In the genomic region with DNA sequence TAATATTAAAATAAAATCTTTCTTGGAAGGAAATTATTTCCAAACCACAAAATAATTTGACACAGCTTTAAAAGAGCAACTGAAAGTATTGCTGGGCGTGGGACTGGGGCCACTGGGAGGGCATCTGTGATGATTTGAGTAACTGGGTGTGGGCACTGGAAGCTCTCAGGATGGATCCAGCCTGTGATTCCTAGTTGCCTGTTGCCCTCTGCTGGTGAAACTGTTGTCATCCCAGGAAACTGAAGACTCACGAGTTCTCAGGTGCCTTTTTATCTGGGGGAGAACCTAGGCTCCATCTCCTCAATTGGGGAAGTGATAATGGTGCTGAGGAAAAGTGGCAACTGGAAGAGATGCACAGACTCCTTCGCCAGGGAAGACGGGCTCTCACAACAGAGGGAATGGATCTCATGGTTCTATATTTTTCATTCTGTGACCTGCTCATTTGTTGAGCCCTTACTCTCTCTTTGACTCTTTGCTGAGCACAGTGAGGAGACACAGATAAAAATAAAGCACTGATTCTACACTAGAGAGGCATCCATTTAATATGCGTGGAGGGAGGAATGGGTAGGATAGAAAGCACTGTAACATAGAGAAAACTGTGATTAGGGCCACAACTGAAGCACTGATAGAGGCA, we compare ENCODE assay signal across 9 cellular contexts.
DNase-seq lines count a peak whose midpoint lies in the region; ATAC-seq and TF ChIP-seq lines count a peak whose summit lies in the region.
"Had no signal": no experiment of that assay in that cellular context is flagged by ENCODE, and none has a peak within 500 bp of the region (broad histone marks: within the 10 kb centered on the region; RNA-seq: fewer than 3 reads in every experiment).

No MANE protein-coding gene starts in this region.

- no peak overlapping the region for H3K4me3 Mint-ChIP-seq in neural crest cell
- no peak overlapping the region for H3K4me3 Mint-ChIP-seq in stimulated activated naive B cell treated with anti-CD40 and anti-IgM and Interleukin-4, amounts not matched to agents 10 μg/mL and 1 μg/mL and 100 μg/mL, for 72 hours
- H3K4me3 Mint-ChIP-seq: activated naive CD4-positive, alpha-beta T cell treated with anti-CD3 and anti-CD28 coated beads, Interleukin-2, amount 50 U/mL, for 24 hours had no signal

- H3K4me1 Mint-ChIP-seq in neural crest cell = no peaks in the 10 kb centered on the region
- peaks cover 31 to 46% of the 10 kb centered on the region in 2 donors for H3K4me1 Mint-ChIP-seq in stimulated activated naive B cell treated with anti-CD40 and anti-IgM and Interleukin-4, amounts not matched to agents 10 μg/mL and 1 μg/mL and 100 μg/mL, for 72 hours

- no peaks in the 10 kb centered on the region for H3K36me3 Mint-ChIP-seq in neural crest cell (ENCODE audit: low read depth)
- H3K36me3 Mint-ChIP-seq in stimulated activated naive B cell treated with anti-CD40 and anti-IgM and Interleukin-4, amounts not matched to agents 10 μg/mL and 1 μg/mL and 100 μg/mL, for 72 hours = peaks cover 3 to 7% of the 10 kb centered on the region in 2 donors
- H3K36me3 Mint-ChIP-seq: activated naive CD4-positive, alpha-beta T cell treated with anti-CD3 and anti-CD28 coated beads, Interleukin-2, amount 50 U/mL, for 24 hours had no signal

- no peaks in the 10 kb centered on the region for H3K9me3 Mint-ChIP-seq in neural crest cell
- peaks cover 5% of the 10 kb centered on the region in 2 donors for H3K9me3 Mint-ChIP-seq in stimulated activated naive B cell treated with anti-CD40 and anti-IgM and Interleukin-4, amounts not matched to agents 10 μg/mL and 1 μg/mL and 100 μg/mL, for 72 hours
- H3K9me3 Mint-ChIP-seq: activated naive CD4-positive, alpha-beta T cell treated with anti-CD3 and anti-CD28 coated beads, Interleukin-2, amount 50 U/mL, for 24 hours had no signal

- H3K27me3 Mint-ChIP-seq in neural crest cell (ENCODE audit: low read depth) = peaks cover 50% of the 10 kb centered on the region
- peaks cover 13 to 21% of the 10 kb centered on the region in 2 donors for H3K27me3 Mint-ChIP-seq in stimulated activated naive B cell treated with anti-CD40 and anti-IgM and Interleukin-4, amounts not matched to agents 10 μg/mL and 1 μg/mL and 100 μg/mL, for 72 hours
- H3K27me3 Mint-ChIP-seq: activated naive CD4-positive, alpha-beta T cell treated with anti-CD3 and anti-CD28 coated beads, Interleukin-2, amount 50 U/mL, for 24 hours had no signal

- no peak overlapping the region for H3K27ac Mint-ChIP-seq in neural crest cell (ENCODE audit: unreplicated experiment)
- no peak overlapping the region for H3K27ac Mint-ChIP-seq in stimulated activated naive B cell treated with anti-CD40 and anti-IgM and Interleukin-4, amounts not matched to agents 10 μg/mL and 1 μg/mL and 100 μg/mL, for 72 hours
- H3K27ac Mint-ChIP-seq: activated naive CD4-positive, alpha-beta T cell treated with anti-CD3 and anti-CD28 coated beads, Interleukin-2, amount 50 U/mL, for 24 hours had no signal

- peak; percentile 80 for TF ChIP-seq CTCF in neural crest cell (conservative IDR thresholded peaks at IDR 0.05)

- ATAC-seq in GM18519 (IDR thresholded peaks at IDR 0.05; ENCODE audit: low FRiP score, unreplicated experiment) = no peak
- no peak for ATAC-seq in stimulated activated naive B cell treated with anti-CD40 and anti-IgM and Interleukin-4, amounts not matched to agents 10 μg/mL and 1 μg/mL and 100 μg/mL, for 72 hours (replicated peaks)

- peak; percentile 30 to 47 for DNase-seq in activated CD4-positive, alpha-beta T cell treated with anti-CD3 and anti-CD28 coated beads, Interleukin-2, amount 50 U/mL, for 48 hours
- DNase-seq in activated CD4-positive, alpha-beta T cell treated with anti-CD3 and anti-CD28 coated beads, Interleukin-2, amount 50 U/mL, for 4 hours = no peak
- DNase-seq in NCI-H1092 treated with DMSO at 0.1 percent for 48 hours (lab: John Stamatoyannopoulos, UW) (peak; percentile 49), SKM-1 treated with dmso at 0.1 percent for 144 hours (lab: John Stamatoyannopoulos, UW; ENCODE audit: unreplicated experiment) (peak; percentile 16), fibroblast of gingiva (ENCODE audit: low read depth) (peak; percentile 62), neural crest cell (ENCODE audit: low read depth, low spot score) (peak; percentile 26)
- no peak for DNase-seq in stimulated activated naive B cell treated with anti-CD40 and anti-IgM and Interleukin-4, amounts not matched to agents 10 μg/mL and 1 μg/mL and 100 μg/mL, for 72 hours

Comparison
In these comparisons a context has a peak if more than half of its experiments do, and no peak if none do; other contexts are left out.
1. DNase-seq: peak in activated CD4-positive, alpha-beta T cell treated with anti-CD3 and anti-CD28 coated beads, Interleukin-2, amount 50 U/mL, for 48 hours (2 of 2), NCI-H1092 treated with DMSO at 0.1 percent for 48 hours (single experiment), SKM-1 treated with dmso at 0.1 percent for 144 hours (single experiment), fibroblast of gingiva (single experiment) and neural crest cell (single experiment); none in activated CD4-positive, alpha-beta T cell treated with anti-CD3 and anti-CD28 coated beads, Interleukin-2, amount 50 U/mL, for 4 hours (0 of 2) and stimulated activated naive B cell treated with anti-CD40 and anti-IgM and Interleukin-4, amounts not matched to agents 10 μg/mL and 1 μg/mL and 100 μg/mL, for 72 hours (single experiment).